ENCODE assay signal across 15 cellular contexts in the genomic region with DNA sequence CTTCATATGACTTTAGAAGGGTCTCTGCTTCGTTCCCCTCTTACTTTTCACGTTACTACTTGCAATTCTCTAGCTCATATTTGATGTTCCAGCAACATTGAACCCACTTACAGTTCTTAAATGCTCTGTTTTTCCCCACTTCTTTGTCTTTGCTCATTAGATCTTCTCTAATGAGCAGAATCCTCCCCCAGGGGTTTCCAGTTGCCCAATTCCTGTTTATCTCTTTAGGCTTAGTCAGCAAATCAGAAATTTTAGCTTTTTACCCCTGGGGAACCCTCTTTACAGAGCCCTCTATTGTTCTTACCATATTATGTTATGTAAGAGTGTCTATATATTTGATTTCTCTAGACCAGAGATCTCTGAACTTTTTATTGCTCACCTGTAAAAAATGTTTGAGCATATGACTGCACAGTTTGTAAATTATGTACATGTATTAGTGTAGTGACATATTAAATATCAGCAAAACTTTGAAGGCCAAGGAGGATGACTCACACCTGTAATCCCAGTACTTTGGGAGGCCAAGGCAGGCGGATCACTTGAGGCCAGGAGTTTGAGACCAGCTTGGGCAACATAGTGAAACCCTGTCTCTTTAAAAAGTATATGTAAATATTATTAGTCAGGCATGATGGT.
DNase-seq lines count a peak whose midpoint lies in the region; ATAC-seq and TF ChIP-seq lines count a peak whose summit lies in the region.
"Had no signal": no experiment of that assay in that cellular context is flagged by ENCODE, and none has a peak within 500 bp of the region (broad histone marks: within the 10 kb centered on the region; RNA-seq: fewer than 3 reads in every experiment).

No MANE protein-coding gene starts in this region.

- ATAC-seq in omental fat pad (ENCODE audit: low FRiP score) (peak; percentile 59), HG02623 (IDR thresholded peaks at IDR 0.05; ENCODE audit: unreplicated experiment) (no peak), GM21360 (IDR thresholded peaks at IDR 0.05; ENCODE audit: unreplicated experiment) (no peak)
- ATAC-seq: left cardiac atrium, psoas muscle had no signal

- POLR2A ChIA-PET in PC-9 (lab: Charles Lee; ENCODE audit: unreplicated experiment), result interaction anchor here (0.5 to 0.6 kb wide), 3 partner anchors 106 to 608 kb away, joined by 3 to 6 read pairs (median 4); no protein-coding TSS in a partner anchor

- H3K9me2 ChIP-seq in GM23248 (ENCODE audit: insufficient read depth), result no peaks in the 10 kb centered on the region
- peaks cover 3% of the 10 kb centered on the region for H3K9me2 ChIP-seq in PC-9 (ENCODE audit: insufficient read depth)

- TF ChIP-seq CTCF in PC-9 (conservative IDR thresholded peaks at IDR 0.05) (no peak), epithelial cell of esophagus (IDR thresholded peaks at IDR 0.05; ENCODE audit: insufficient read depth, low read depth, low read length, missing control alignments) (no peak), omental fat pad (IDR thresholded peaks at IDR 0.05) (no peak), ovary (IDR thresholded peaks at IDR 0.05) (no peak)

- no peak overlapping the region for H3K4me2 ChIP-seq in GM23248 (ENCODE audit: unreplicated experiment)
- H3K4me2 ChIP-seq in PC-9, result peak overlapping the region; percentile 9; the same call in 1 of the 2 replicates

- in situ Hi-C loops in GM23248 (cut with MboI), result no loop called here

- peaks cover 35% of the 10 kb centered on the region for H3F3A ChIP-seq in GM23248 (ENCODE audit: insufficient read depth)
- peaks cover 36% of the 10 kb centered on the region for H3F3A ChIP-seq in PC-9 (ENCODE audit: insufficient read depth, low read depth)

- no peaks in the 10 kb centered on the region for H3K9me3 ChIP-seq in GM23248 (ENCODE audit: low read depth)
- H3K9me3 ChIP-seq in PC-9 (ENCODE audit: insufficient read depth, low read depth), result no peaks in the 10 kb centered on the region
- H3K9me3 ChIP-seq in ovary, result no peaks in the 10 kb centered on the region
- H3K9me3 ChIP-seq: BE2C, psoas muscle had no signal

- intact Hi-C loops in PC-9 (cut with micrococcal nuclease; ENCODE audit: unreplicated experiment) (no loop called here), ovary (cut with DNase I) (no loop called here)

- H3K36me3 ChIP-seq in GM23248 (ENCODE audit: low read depth) (no peaks in the 10 kb centered on the region), PC-9 (ENCODE audit: low read depth) (peaks cover 10% of the 10 kb centered on the region; the same call in 1 of the 2 replicates), ovary (no peaks in the 10 kb centered on the region)
- H3K36me3 ChIP-seq: BE2C, cardiac muscle cell had no signal

- no peak overlapping the region for H3K4me3 ChIP-seq in GM23248
- H3K4me3 ChIP-seq in PC-9, result no peak overlapping the region
- no peak overlapping the region for H3K4me3 ChIP-seq in epithelial cell of esophagus (ENCODE audit: low read length)
- H3K4me3 ChIP-seq in ovary, result no peak overlapping the region
- H3K4me3 ChIP-seq: cardiac muscle cell, psoas muscle had no signal

- DNase-seq in GM23248 (peak; percentile 41), PC-9 (peak in 1 of 2 experiments; percentile 87), epithelial cell of esophagus (ENCODE audit: low read depth) (peak; percentile 85), omental fat pad (ENCODE audit: low spot score) (no peak), ovary (no peak), GF-D8 (lab: John Stamatoyannopoulos, UW) (no peak)
- DNase-seq: activated gamma-delta T cell treated with Interleukin-2 at 50 U/mL for 16 hours, BE2C, left cardiac atrium, NCI-H1092, psoas muscle, WERI-Rb-1 had no signal

- no peak overlapping the region for H3K9ac ChIP-seq in GM23248

- TF ChIP-seq POLR2A in ovary (IDR thresholded peaks at IDR 0.05), result no peak

- BruUV-seq in PC-9 (replicated peaks; lab: Mats Ljungman, UMichigan), result no TSS peak

- no peak overlapping the region for H3K27ac ChIP-seq in GM23248
- peak overlapping the region; percentile 56 for H3K27ac ChIP-seq in PC-9
- no peak overlapping the region for H3K27ac ChIP-seq in ovary
- H3K27ac ChIP-seq: cardiac muscle cell, psoas muscle, WERI-Rb-1 had no signal

- no peak for TF ChIP-seq EP300 in ovary (IDR thresholded peaks at IDR 0.05)

- H2AFZ ChIP-seq in GM23248 (no peak overlapping the region), PC-9 (no peak overlapping the region)

- H3K4me1 ChIP-seq in GM23248 (ENCODE audit: insufficient read depth), result peaks cover 19% of the 10 kb centered on the region; the same call in 1 of the 2 replicates
- H3K4me1 ChIP-seq in PC-9 (replicated peaks; ENCODE audit: insufficient read depth), result peaks cover 26% of the 10 kb centered on the region
- H3K4me1 ChIP-seq in ovary (ENCODE audit: insufficient read depth), result no peaks in the 10 kb centered on the region
- H3K4me1 ChIP-seq: BE2C, psoas muscle had no signal

- WGBS in GM23248 (ENCODE audit: low coverage in 1 of 2, low lambda C conversion rate in 2 of 2, missing lambda C conversion rate in 2 of 2), 2 experiments, result 75 to 90% methylated on average over 3 of the region's 3 CpGs
- WGBS in ovary, 3 donors, result 63 to 89% (median 64%) methylated on average over 3 of the region's 3 CpGs

- H4K20me1 ChIP-seq in GM23248 (ENCODE audit: insufficient read depth) (no peaks in the 10 kb centered on the region), PC-9 (ENCODE audit: insufficient read depth) (0 out of 2 replicates have a peak, but pooled peaks cover 4% of the 10 kb centered on the region)

- H3K27me3 ChIP-seq in GM23248 (replicated peaks; ENCODE audit: insufficient read depth) (no peaks in the 10 kb centered on the region), PC-9 (ENCODE audit: insufficient read depth, low read depth) (no peaks in the 10 kb centered on the region), ovary (no peaks in the 10 kb centered on the region)
- H3K27me3 ChIP-seq: BE2C, cardiac muscle cell had no signal

- CTCF ChIA-PET in PC-9 (lab: Charles Lee), result no interaction called here

- no peaks in the 10 kb centered on the region for H3K79me2 ChIP-seq in GM23248 (ENCODE audit: insufficient read depth)
- H3K79me2 ChIP-seq in PC-9 (ENCODE audit: low read depth), result peaks cover 23% of the 10 kb centered on the region; the same call in 1 of the 2 replicates

Comparison
In these comparisons a context has a peak if more than half of its experiments do, and no peak if none do; other contexts are left out.
1. DNase-seq: peak in GM23248 (single experiment) and epithelial cell of esophagus (single experiment); none in omental fat pad (single experiment), ovary (0 of 5) and GF-D8 (single experiment).